Comparison of ENCODE assay signal across 22 cellular contexts in genomic region chr5:31329722-31330121, GRCh38.
DNase-seq lines count a peak whose midpoint lies in the region; ATAC-seq and TF ChIP-seq lines count a peak whose summit lies in the region.
"Had no signal": no experiment of that assay in that cellular context is flagged by ENCODE, and none has a peak within 500 bp of the region (broad histone marks: within the 10 kb centered on the region; RNA-seq: fewer than 3 reads in every experiment).

No MANE protein-coding gene starts in this region.

- H3K27ac ChIP-seq in vagina: no peak overlapping the region
- H3K27ac ChIP-seq: C4-2B, dorsolateral prefrontal cortex had no signal

- H3K36me3 Mint-ChIP-seq in activated CD4-positive, alpha-beta T cell treated with anti-CD3 and anti-CD28 coated beads, Interleukin-2, amount 10 ng/mL, durations not matched to agents 24 days and 14 days (ENCODE audit: low read depth): no peaks in the 10 kb centered on the region
- H3K36me3 Mint-ChIP-seq: activated naive CD8-positive, alpha-beta T cell treated with anti-CD3 and anti-CD28 coated beads, Interleukin-2, amount 10 ng/mL, durations not matched to agents 7 days and 5 days had no signal

- H3K4me1 ChIP-seq in vagina: no peaks in the 10 kb centered on the region

- H3K27me3 ChIP-seq in vagina: no peaks in the 10 kb centered on the region

- no peaks in the 10 kb centered on the region for H3K9me3 Mint-ChIP-seq in activated CD4-positive, alpha-beta T cell treated with anti-CD3 and anti-CD28 coated beads, Interleukin-2, amount 10 ng/mL, durations not matched to agents 24 days and 14 days
- H3K9me3 Mint-ChIP-seq: activated CD4-positive, alpha-beta memory T cell treated with anti-CD3 and anti-CD28 coated beads, Interleukin-2, amount 10 ng/mL, durations not matched to agents 7 days and 5 days; activated naive CD8-positive, alpha-beta T cell treated with anti-CD3 and anti-CD28 coated beads, Interleukin-2, amount 10 ng/mL, durations not matched to agents 7 days and 5 days had no signal

- H3K27ac Mint-ChIP-seq in activated CD4-positive, alpha-beta T cell treated with anti-CD3 and anti-CD28 coated beads, Interleukin-2, amount 10 ng/mL, durations not matched to agents 24 days and 14 days: no peak overlapping the region
- H3K27ac Mint-ChIP-seq: activated CD4-positive, alpha-beta memory T cell treated with anti-CD3 and anti-CD28 coated beads, Interleukin-2, amount 10 ng/mL, durations not matched to agents 7 days and 5 days; activated naive CD8-positive, alpha-beta T cell treated with anti-CD3 and anti-CD28 coated beads, Interleukin-2, amount 10 ng/mL, durations not matched to agents 7 days and 5 days had no signal

- peak; percentile 28 for DNase-seq in activated CD4-positive, alpha-beta T cell treated with anti-CD3 and anti-CD28 coated beads, Interleukin-2, amount 10 ng/mL, durations not matched to agents 24 days and 14 days
- DNase-seq in activated CD4-positive, alpha-beta T cell treated with anti-CD3 and anti-CD28 coated beads, Interleukin-2, amount 50 U/mL, for 1 hour: no peak
- DNase-seq in NCI-H69 (lab: John Stamatoyannopoulos, UW) (peak; percentile 68), fibroblast of mammary gland (ENCODE audit: low read depth) (peak; percentile 4), HPDE6-E6E7 (ENCODE audit: extremely low spot score) (no peak), vagina (ENCODE audit: extremely low spot score in 2 of 2) (no peak)
- DNase-seq in activated naive CD4-positive, alpha-beta T cell treated with anti-CD3 and anti-CD28 coated beads, Interleukin-2, amount 50 U/mL, for 16 hours: no peak
- DNase-seq: activated CD4-positive, alpha-beta memory T cell treated with anti-CD3 and anti-CD28 coated beads, Interleukin-2, amount 10 ng/mL, durations not matched to agents 7 days and 5 days; activated naive CD8-positive, alpha-beta T cell treated with anti-CD3 and anti-CD28 coated beads, Interleukin-2, amount 10 ng/mL, durations not matched to agents 7 days and 5 days; central memory CD4-positive, alpha-beta T cell; dorsolateral prefrontal cortex; head of caudate nucleus; KG1; left cardiac atrium; mesenchymal stem cell; NCI-H1694 treated with DMSO at 0.1 percent for 48 hours; nucleus accumbens; T1000; trophoblast cell had no signal

- no peaks in the 10 kb centered on the region for H3K9me3 ChIP-seq in vagina

- intact Hi-C loops in activated CD4-positive, alpha-beta T cell treated with anti-CD3 and anti-CD28 coated beads, Interleukin-2, amount 10 ng/mL, durations not matched to agents 24 days and 14 days (cut with micrococcal nuclease): no loop called here
- intact Hi-C loops in vagina (cut with DNase I): no loop called here

- H3K36me3 ChIP-seq in vagina: no peaks in the 10 kb centered on the region

- TF ChIP-seq CTCF in fibroblast of mammary gland (conservative IDR thresholded peaks at IDR 0.05; ENCODE audit: control insufficient read depth, insufficient read depth, low read depth, low read length) (no peak), vagina (IDR thresholded peaks at IDR 0.05) (no peak)

- H3K4me3 Mint-ChIP-seq in activated CD4-positive, alpha-beta T cell treated with anti-CD3 and anti-CD28 coated beads, Interleukin-2, amount 10 ng/mL, durations not matched to agents 24 days and 14 days: no peak overlapping the region
- H3K4me3 Mint-ChIP-seq: activated CD4-positive, alpha-beta memory T cell treated with anti-CD3 and anti-CD28 coated beads, Interleukin-2, amount 10 ng/mL, durations not matched to agents 7 days and 5 days; activated naive CD8-positive, alpha-beta T cell treated with anti-CD3 and anti-CD28 coated beads, Interleukin-2, amount 10 ng/mL, durations not matched to agents 7 days and 5 days had no signal

- no peaks in the 10 kb centered on the region for H3K27me3 Mint-ChIP-seq in activated CD4-positive, alpha-beta T cell treated with anti-CD3 and anti-CD28 coated beads, Interleukin-2, amount 10 ng/mL, durations not matched to agents 24 days and 14 days
- H3K27me3 Mint-ChIP-seq: activated CD4-positive, alpha-beta memory T cell treated with anti-CD3 and anti-CD28 coated beads, Interleukin-2, amount 10 ng/mL, durations not matched to agents 7 days and 5 days; activated naive CD8-positive, alpha-beta T cell treated with anti-CD3 and anti-CD28 coated beads, Interleukin-2, amount 10 ng/mL, durations not matched to agents 7 days and 5 days had no signal

- no peak for ATAC-seq in GM18867 (IDR thresholded peaks at IDR 0.05; ENCODE audit: unreplicated experiment)
- ATAC-seq: left cardiac atrium, Right ventricle myocardium inferior had no signal

- no peaks in the 10 kb centered on the region for H3K4me1 Mint-ChIP-seq in activated CD4-positive, alpha-beta T cell treated with anti-CD3 and anti-CD28 coated beads, Interleukin-2, amount 10 ng/mL, durations not matched to agents 24 days and 14 days
- H3K4me1 Mint-ChIP-seq: activated CD4-positive, alpha-beta memory T cell treated with anti-CD3 and anti-CD28 coated beads, Interleukin-2, amount 10 ng/mL, durations not matched to agents 7 days and 5 days; activated naive CD8-positive, alpha-beta T cell treated with anti-CD3 and anti-CD28 coated beads, Interleukin-2, amount 10 ng/mL, durations not matched to agents 7 days and 5 days had no signal

- TF ChIP-seq POLR2A in vagina (IDR thresholded peaks at IDR 0.05): no peak

- no peak overlapping the region for H3K4me3 ChIP-seq in fibroblast of mammary gland (ENCODE audit: control insufficient read depth, low read depth, low read length)
- no peak overlapping the region for H3K4me3 ChIP-seq in vagina
- H3K4me3 ChIP-seq: dorsolateral prefrontal cortex had no signal

Comparison
In these comparisons a context has a peak if more than half of its experiments do, and no peak if none do; other contexts are left out.
1. DNase-seq: peak in activated CD4-positive, alpha-beta T cell treated with anti-CD3 and anti-CD28 coated beads, Interleukin-2, amount 10 ng/mL, durations not matched to agents 24 days and 14 days (single experiment), NCI-H69 (single experiment) and fibroblast of mammary gland (single experiment); none in activated CD4-positive, alpha-beta T cell treated with anti-CD3 and anti-CD28 coated beads, Interleukin-2, amount 50 U/mL, for 1 hour (single experiment), HPDE6-E6E7 (single experiment), activated naive CD4-positive, alpha-beta T cell treated with anti-CD3 and anti-CD28 coated beads, Interleukin-2, amount 50 U/mL, for 16 hours (single experiment) and vagina (0 of 2).